1 cellular context compared by ENCODE assay signal in genomic region chr2:95258271-95258670, GRCh38.
TF ChIP-seq lines count a peak whose summit lies in the region.

No MANE protein-coding gene starts in this region.

TF ChIP-seq in SK-N-SH treated with all-trans-retinoic acid at 6 μM for 48 hours, 23 proteins besides CTCF, POLR2A, EP300 and RAD21 (continued from another document):
- TF ChIP-seq, protein P1, sequence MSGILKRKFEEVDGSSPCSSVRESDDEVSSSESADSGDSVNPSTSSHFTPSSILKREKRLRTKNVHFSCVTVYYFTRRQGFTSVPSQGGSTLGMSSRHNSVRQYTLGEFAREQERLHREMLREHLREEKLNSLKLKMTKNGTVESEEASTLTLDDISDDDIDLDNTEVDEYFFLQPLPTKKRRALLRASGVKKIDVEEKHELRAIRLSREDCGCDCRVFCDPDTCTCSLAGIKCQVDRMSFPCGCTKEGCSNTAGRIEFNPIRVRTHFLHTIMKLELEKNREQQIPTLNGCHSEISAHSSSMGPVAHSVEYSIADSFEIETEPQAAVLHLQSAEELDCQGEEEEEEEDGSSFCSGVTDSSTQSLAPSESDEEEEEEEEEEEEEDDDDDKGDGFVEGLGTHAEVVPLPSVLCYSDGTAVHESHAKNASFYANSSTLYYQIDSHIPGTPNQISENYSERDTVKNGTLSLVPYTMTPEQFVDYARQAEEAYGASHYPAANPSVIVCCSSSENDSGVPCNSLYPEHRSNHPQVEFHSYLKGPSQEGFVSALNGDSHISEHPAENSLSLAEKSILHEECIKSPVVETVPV (CRISPR knock-in tag; IDR thresholded peaks at IDR 0.05): no peak
- TF ChIP-seq PPARA (CRISPR knock-in tag; IDR thresholded peaks at IDR 0.05; ENCODE audit: borderline replicate concordance) (no peak), ZFP3 (CRISPR knock-in tag; IDR thresholded peaks at IDR 0.05) (no peak)
